20 cellular contexts compared by ENCODE assay signal in genomic region chr5:172846677-172847076, GRCh38. TPM values are rescaled to one million over a fixed set of nuclear protein-coding genes. Genes with fewer than 3 reads are reported as not detected.
A peak's percentile ranks its signal among the peaks of the same experiment; 100 is the strongest.
DNase-seq lines count a peak whose midpoint lies in the region; ATAC-seq, FAIRE-seq and TF ChIP-seq lines count a peak whose summit lies in the region.
"Had no signal": no experiment of that assay in that cellular context is flagged by ENCODE, and none has a peak within 500 bp of the region (broad histone marks: within the 10 kb centered on the region; RNA-seq: fewer than 3 reads in every experiment).

No MANE protein-coding gene starts in this region.

- H3K4me2 ChIP-seq in A549, result no peak overlapping the region
- H3K4me2 ChIP-seq: GM23338 had no signal

- POLR2A ChIA-PET in A549 (lab: Yijun Ruan, JAX), result interaction anchor here (2.0 kb wide), 1 partner anchor 75 kb away, joined by 5 read pairs; the partner anchor contains the start of gene DUSP1

- H3K36me3 ChIP-seq in esophagus (ENCODE audit: control insufficient read depth in 2 of 2, insufficient read depth in 2 of 2, low read length in 1 of 2) (no peaks in the 10 kb centered on the region), sigmoid colon (no peaks in the 10 kb centered on the region), body of pancreas (replicated peaks in 1 of 2; ENCODE audit: insufficient read depth in 1 of 2, low read depth in 2 of 2) (no peaks in the 10 kb centered on the region)
- H3K36me3 ChIP-seq: cardiac muscle cell, lower lobe of right lung, ovary had no signal

- whole genome bisulfite sequencing in A549 (ENCODE audit: missing lambda C conversion rate), result 86% methylated on average over 4 of the region's 4 CpGs
- 43 to 58% methylated on average over 4 of the region's 4 CpGs for WGBS in esophagus, 2 donors
- 44 to 56% methylated on average over 4 of the region's 4 CpGs for WGBS in sigmoid colon, 2 donors
- 43 to 63% methylated on average over 4 of the region's 4 CpGs for WGBS in body of pancreas, 2 donors

- H3K9me3 Mint-ChIP-seq in IgD-negative memory B cell, result no peaks in the 10 kb centered on the region
- H3K9me3 Mint-ChIP-seq: activated CD4-positive, alpha-beta T cell treated with anti-CD3 and anti-CD28 coated beads, Interleukin-2, amount 10 ng/mL, durations not matched to agents 7 days and 5 days; GM23338 had no signal

- H3K27ac ChIP-seq in A549 (peak overlapping the region; percentile 59 to 62; a peak in 5 of 6 replicates), esophagus (ENCODE audit: low read depth in 2 of 2, low read length in 1 of 2) (peak overlapping the region; percentile 37 to 84), sigmoid colon (peak overlapping the region in 3 of 4 donors; percentile 18 to 37 (median 31)), body of pancreas (peak overlapping the region in 1 of 4 donors; percentile 20)
- H3K27ac ChIP-seq: cardiac muscle cell, lower lobe of right lung, ovary had no signal

- CTCF ChIA-PET in A549 (lab: Yijun Ruan, JAX), result interaction anchor here (2.2 kb wide), 1 partner anchor 11 kb away, joined by 6 read pairs; no protein-coding TSS in a partner anchor

- no peak for TF ChIP-seq RAD21 in A549 (conservative IDR thresholded peaks at IDR 0.05 in 1 of 2, IDR thresholded peaks at IDR 0.05 in 1 of 2)

- H3K4me1 ChIP-seq in A549, result peaks cover 84% of the 10 kb centered on the region
- H3K4me1 ChIP-seq in esophagus (ENCODE audit: control insufficient read depth in 2 of 2, insufficient read depth in 2 of 2, low read length in 1 of 2), result peaks cover 2 to 25% of the 10 kb centered on the region in 2 donors
- peaks cover 0 to 42% (median 17%) of the 10 kb centered on the region in 4 donors for H3K4me1 ChIP-seq in sigmoid colon
- peaks cover 23% of the 10 kb centered on the region for H3K4me1 ChIP-seq in body of pancreas

- peaks cover 10% of the 10 kb centered on the region for H3K36me3 Mint-ChIP-seq in IgD-negative memory B cell

- TF ChIP-seq POLR2A in A549 (IDR thresholded peaks at IDR 0.05; ENCODE audit: low read length) (no peak), sigmoid colon (IDR thresholded peaks at IDR 0.05) (no peak), body of pancreas (IDR thresholded peaks at IDR 0.05) (no peak)

- peak overlapping the region in 2 of 4 donors; percentile 42 to 68 for H3K4me3 Mint-ChIP-seq in IgD-negative memory B cell
- H3K4me3 Mint-ChIP-seq: activated CD4-positive, alpha-beta T cell treated with anti-CD3 and anti-CD28 coated beads, Interleukin-2, amount 10 ng/mL, durations not matched to agents 7 days and 5 days; GM23338 had no signal

- TF ChIP-seq CTCF in A549 (IDR thresholded peaks at IDR 0.05) (no peak), sigmoid colon (IDR thresholded peaks at IDR 0.05) (no peak), body of pancreas (IDR thresholded peaks at IDR 0.05) (no peak)

- ATAC-seq in A549, result no peak
- ATAC-seq in body of pancreas, result no peak
- no peak for ATAC-seq in GM18873 (IDR thresholded peaks at IDR 0.05; ENCODE audit: low FRiP score, unreplicated experiment)
- ATAC-seq: GM23338, lower lobe of right lung had no signal

- no peaks in the 10 kb centered on the region for H3K27me3 ChIP-seq in esophagus (ENCODE audit: control insufficient read depth in 1 of 2, insufficient read depth in 2 of 2, low read length in 2 of 2)
- no peaks in the 10 kb centered on the region for H3K27me3 ChIP-seq in sigmoid colon
- no peaks in the 10 kb centered on the region for H3K27me3 ChIP-seq in body of pancreas
- H3K27me3 ChIP-seq: cardiac muscle cell, ovary had no signal

- DNase-seq in A549 (ENCODE audit: low read depth in 1 of 2, low spot score in 1 of 2) (no peak), sigmoid colon (no peak), body of pancreas (no peak), HK-2 (ENCODE audit: unreplicated experiment) (no peak)
- no peak for DNase-seq in activated naive CD4-positive, alpha-beta T cell (lab: John Stamatoyannopoulos, UW)
- DNase-seq: activated CD4-positive, alpha-beta T cell treated with anti-CD3 and anti-CD28 coated beads, Interleukin-2, amount 10 ng/mL, durations not matched to agents 7 days and 5 days; activated effector memory CD4-positive, alpha-beta T cell treated with anti-CD3 and anti-CD28 coated beads, Interleukin-2, amount 50 U/mL, for 16 hours; Calu3; lower lobe of right lung; NCI-H1417 treated with DMSO at 0.1 percent for 48 hours; NCI-H69; OCI-M1; ovary; SHP77 treated with DMSO at 0.1 percent for 48 hours; stimulated activated CD4-positive, alpha-beta T cell treated with anti-CD3 and anti-CD28 coated beads, Interleukin-2, amount 100 ng/mL, for 24 hours had no signal

- H3K4me3 ChIP-seq in A549 (no peak overlapping the region), esophagus (ENCODE audit: low read depth in 1 of 2, low read length in 2 of 2) (no peak overlapping the region), sigmoid colon (no peak overlapping the region), body of pancreas (no peak overlapping the region)
- H3K4me3 ChIP-seq: cardiac muscle cell, GM23338, lower lobe of right lung, ovary had no signal

- H3K27me3 Mint-ChIP-seq in IgD-negative memory B cell, result no peaks in the 10 kb centered on the region
- H3K27me3 Mint-ChIP-seq: activated CD4-positive, alpha-beta T cell treated with anti-CD3 and anti-CD28 coated beads, Interleukin-2, amount 10 ng/mL, durations not matched to agents 7 days and 5 days had no signal

- TF ChIP-seq EP300 in A549 (IDR thresholded peaks at IDR 0.05) (no peak), sigmoid colon (IDR thresholded peaks at IDR 0.05) (no peak)

- H3K9me3 ChIP-seq in A549, result no peaks in the 10 kb centered on the region
- H3K9me3 ChIP-seq in esophagus (ENCODE audit: control insufficient read depth in 2 of 2, insufficient read depth in 1 of 2, low read depth in 1 of 2, low read length in 1 of 2), result no peaks in the 10 kb centered on the region
- H3K9me3 ChIP-seq in sigmoid colon, result no peaks in the 10 kb centered on the region
- H3K9me3 ChIP-seq in body of pancreas, result no peaks in the 10 kb centered on the region
- H3K9me3 ChIP-seq: lower lobe of right lung, ovary had no signal

- peaks cover 39 to 57% (median 53%) of the 10 kb centered on the region in 3 donors for H3K4me1 Mint-ChIP-seq in IgD-negative memory B cell

- FAIRE-seq in A549 (lab: Jason Lieb, UNC), result no peak

- H3K27ac Mint-ChIP-seq in IgD-negative memory B cell, result peak overlapping the region; percentile 41 to 83 (median 73)
- H3K27ac Mint-ChIP-seq: activated CD4-positive, alpha-beta T cell treated with anti-CD3 and anti-CD28 coated beads, Interleukin-2, amount 10 ng/mL, durations not matched to agents 7 days and 5 days; GM23338 had no signal

- intact Hi-C loops in sigmoid colon (cut with DNase I) (no loop called here), body of pancreas (cut with DNase I) (no loop called here)

TF ChIP-seq in A549, 52 proteins besides CTCF, POLR2A, EP300 and RAD21 (continues in another document):
- TF ChIP-seq USF2 (IDR thresholded peaks at IDR 0.05) (no peak), NFE2L2 (conservative IDR thresholded peaks at IDR 0.05; ENCODE audit: low read length) (no peak), MAZ (IDR thresholded peaks at IDR 0.05; ENCODE audit: borderline replicate concordance, low read depth, low read length) (no peak), MAFK (IDR thresholded peaks at IDR 0.05; ENCODE audit: partially characterized antibody) (no peak), PHF8 (IDR thresholded peaks at IDR 0.05; ENCODE audit: borderline replicate concordance, low read depth) (no peak), BCL3 (IDR thresholded peaks at IDR 0.05) (no peak), FOSL2 (IDR thresholded peaks at IDR 0.05) (no peak), FOSL2 (CRISPR knock-in tag; IDR thresholded peaks at IDR 0.05) (no peak), SMC3 (IDR thresholded peaks at IDR 0.05) (no peak), MYC (IDR thresholded peaks at IDR 0.05; ENCODE audit: borderline replicate concordance, low read length) (no peak), RARB (CRISPR knock-in tag; IDR thresholded peaks at IDR 0.05) (no peak)

RNA-seq across cellular contexts. Expression of gene ERGIC1, which starts 12.6 kb away (rescaled TPM):
- polyA plus RNA-seq in A549 (2011; rRNA removed) (176 and 208 TPM in 2 replicates), A549 (2017; fragmentation: RNase III; extraction: RNeasy Plus Mini Kit Qiagen cat#74134 plus additional on column Dnase treatment) (289 to 322 TPM (median 304 TPM) in 3 replicates), IgD-negative memory B cell (55.8 TPM), esophagus (10 to 100 TPM; 45.2 to 47.1 TPM), sigmoid colon (100 to 1,000 TPM; 125 to 160 (median 132) TPM)
- 184 and 254 TPM in 2 replicates for polyA plus RNA-seq in A549 (2012; cell fraction: cytosol; rRNA removed)
- 131 and 150 TPM in 2 replicates for polyA plus RNA-seq in A549 (2012; cell fraction: nucleus; rRNA removed)
- polyA minus RNA-seq in A549 (2011; rRNA and poly(A)+ RNA removed), result 418 and 510 TPM in 2 replicates
- total RNA-seq in sigmoid colon (100 to 1,000 TPM in 1 of 4 donors, 10 to 100 TPM in 3; 80.6 to 117 (median 95.7) TPM), body of pancreas (10 to 100 TPM; 46.5 to 93.1 TPM)
